ENCODE assay signal across 9 cellular contexts in genomic region chr19:14383556-14383897, GRCh38. TPM values are rescaled to one million over a fixed set of nuclear protein-coding genes. Genes with fewer than 3 reads are reported as not detected.
DNase-seq lines count a peak whose midpoint lies in the region; ATAC-seq and TF ChIP-seq lines count a peak whose summit lies in the region.
"Had no signal": no experiment of that assay in that cellular context is flagged by ENCODE, and none has a peak within 500 bp of the region (broad histone marks: within the 10 kb centered on the region; RNA-seq: fewer than 3 reads in every experiment).

No MANE protein-coding gene starts in this region.

- H3K4me2 ChIP-seq in PC-3 (ENCODE audit: low read length) = peak overlapping the region; percentile 85

- ATAC-seq in PC-3 = no peak

- POLR2A ChIA-PET in PC-3 (lab: Charles Lee; ENCODE audit: unreplicated experiment) = no interaction called here

- no peak for TF ChIP-seq EP300 in esophagus muscularis mucosa (IDR thresholded peaks at IDR 0.05)

- H3K27ac ChIP-seq in PC-3 (ENCODE audit: low read length) (peak overlapping the region; percentile 48), esophagus muscularis mucosa (replicated peaks in 1 of 4) (peak overlapping the region; percentile 85 to 91 (median 86)), skin epidermis (peak overlapping the region in 20 of 21 experiments; percentile 45 to 97 (median 88))

- peak overlapping the region; percentile 13 for H3K9ac ChIP-seq in PC-3 (ENCODE audit: low read length)

- H3K27me3 ChIP-seq in GM06990 (replicated peaks; ENCODE audit: control insufficient read depth, insufficient read depth, low read length) (no peaks in the 10 kb centered on the region), PC-3 (ENCODE audit: low read length) (no peaks in the 10 kb centered on the region), esophagus muscularis mucosa (no peaks in the 10 kb centered on the region)
- H3K27me3 ChIP-seq: brain microvascular endothelial cell had no signal

- no peaks in the 10 kb centered on the region for H3K9me2 ChIP-seq in PC-3 (replicated peaks; ENCODE audit: low read length)

- no peaks in the 10 kb centered on the region for H3F3A ChIP-seq in PC-3 (ENCODE audit: low read length, unreplicated experiment)

- H2AFZ ChIP-seq in PC-3 (ENCODE audit: low read length) = no peak overlapping the region

- TF ChIP-seq POLR2A in esophagus muscularis mucosa (IDR thresholded peaks at IDR 0.05; ENCODE audit: low read depth) = no peak

- BruUV-seq in PC-3 (replicated peaks; lab: Mats Ljungman, UMichigan) = no TSS peak

- no peak for TF ChIP-seq CTCF in GM06990 (IDR thresholded peaks at IDR 0.05; ENCODE audit: insufficient read depth, low read length, poor library complexity, severe bottlenecking)
- TF ChIP-seq CTCF in PC-3 (conservative IDR thresholded peaks at IDR 0.05; ENCODE audit: low read depth, low read length) = no peak
- no peak for TF ChIP-seq CTCF in esophagus muscularis mucosa (IDR thresholded peaks at IDR 0.05)

- CTCF ChIA-PET in PC-3 (lab: Charles Lee) = no interaction called here

- DNase-seq in GM06990 (ENCODE audit: extremely low read depth, insufficient read length) = no peak
- DNase-seq in PC-3 = peak; percentile 41
- no peak for DNase-seq in esophagus muscularis mucosa (ENCODE audit: extremely low spot score)
- no peak for DNase-seq in NCI-H2029 treated with DMSO at 0.1 percent for 48 hours (lab: John Stamatoyannopoulos, UW)
- no peak for DNase-seq in inferior parietal cortex (ENCODE audit: extremely low spot score)
- no peak for DNase-seq in cerebellar cortex (ENCODE audit: low spot score)
- DNase-seq: NCI-H446 treated with DMSO at 0.1 percent for 48 hours had no signal

- H3K9me3 ChIP-seq in PC-3 (ENCODE audit: low read length) (no peaks in the 10 kb centered on the region), esophagus muscularis mucosa (no peaks in the 10 kb centered on the region)

- 26% methylated on average over 3 of the region's 3 CpGs for WGBS in esophagus muscularis mucosa

- H3K4me3 ChIP-seq in GM06990 (replicated peaks; ENCODE audit: low read depth, low read length) (peak overlapping the region; percentile 85), PC-3 (ENCODE audit: low read length) (peak overlapping the region; percentile 73), esophagus muscularis mucosa (peak overlapping the region; percentile 60 to 76 (median 72)), skin epidermis (peak overlapping the region; percentile 15 to 64 (median 51))

- intact Hi-C loops in PC-3 (cut with micrococcal nuclease) = loop anchor here (10.0 kb wide), 1 partner anchor 249 kb away; the partner anchor contains the start of gene ASF1B
- intact Hi-C loops in esophagus muscularis mucosa (cut with DNase I) = no loop called here

- peaks cover 14% of the 10 kb centered on the region; the same call in 1 of the 2 replicates for H4K20me1 ChIP-seq in PC-3 (ENCODE audit: low read length)

- H3K36me3 ChIP-seq in GM06990 (ENCODE audit: control insufficient read depth, insufficient read depth, low read length) (no peaks in the 10 kb centered on the region; the same call in 1 of the 2 replicates), PC-3 (ENCODE audit: low read depth, low read length) (peaks cover 2% of the 10 kb centered on the region; the same call in 1 of the 2 replicates), esophagus muscularis mucosa (peaks cover 0 to 5% (median under 1%) of the 10 kb centered on the region in 4 donors)

- H3K4me1 ChIP-seq in PC-3 (ENCODE audit: insufficient read depth, low read length) (peaks cover 36% of the 10 kb centered on the region), esophagus muscularis mucosa (peaks cover 48 to 74% (median 71%) of the 10 kb centered on the region in 4 donors)

- peaks cover 54% of the 10 kb centered on the region for H3K79me2 ChIP-seq in PC-3 (ENCODE audit: low read length)

RNA-seq across cellular contexts. Expression of gene ADGRE5, which starts 2.3 kb away (rescaled TPM):
- total RNA-seq in PC-3 (2014; rRNA removed) (105 and 120 TPM in 2 replicates), esophagus muscularis mucosa (100 to 1,000 TPM in 1 of 4 donors, 10 to 100 TPM in 3; 37.3 to 101 (median 50.4) TPM)

RNA-seq across cellular contexts. Expression of gene DDX39A, which starts 35.6 kb away (rescaled TPM):
- total RNA-seq in PC-3 (2014; rRNA removed) (308 and 311 TPM in 2 replicates), esophagus muscularis mucosa (10 to 100 TPM; 39.3 to 56.3 (median 42.1) TPM)

RNA-seq across cellular contexts. Expression of gene PKN1, which starts 49.6 kb away (rescaled TPM):
- total RNA-seq in PC-3 (2014; rRNA removed) = 186 and 238 TPM in 2 replicates
- 100 to 1,000 TPM; 120 to 233 (median 167) TPM for total RNA-seq in esophagus muscularis mucosa
